ENCODE assay signal across 12 cellular contexts in the genomic region with DNA sequence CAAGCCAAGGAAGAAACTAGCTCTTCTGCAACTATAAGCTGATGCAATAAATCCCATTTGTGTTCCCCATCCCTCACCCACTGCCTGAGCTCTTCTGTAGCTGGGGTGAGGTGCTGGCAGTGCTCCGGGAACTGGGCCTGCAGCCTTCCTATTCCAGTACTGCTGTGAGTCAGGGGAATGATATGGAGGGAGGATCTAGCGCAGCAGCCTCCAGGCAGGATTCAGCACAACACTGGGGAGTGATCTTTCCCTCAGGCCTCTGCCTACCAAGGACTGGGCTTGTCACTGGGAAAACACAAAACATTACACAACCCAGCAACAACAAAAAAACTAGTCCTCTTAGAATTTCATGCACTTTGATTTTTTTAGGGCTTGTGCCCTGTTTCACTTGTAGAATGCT. TPM values are rescaled to one million over a fixed set of nuclear protein-coding genes. Genes with fewer than 3 reads are reported as not detected.
A peak's percentile ranks its signal among the peaks of the same experiment; 100 is the strongest.
DNase-seq lines count a peak whose midpoint lies in the region; ATAC-seq and TF ChIP-seq lines count a peak whose summit lies in the region.
"Had no signal": no experiment of that assay in that cellular context is flagged by ENCODE, and none has a peak within 500 bp of the region (broad histone marks: within the 10 kb centered on the region; RNA-seq: fewer than 3 reads in every experiment).

No MANE protein-coding gene starts in this region.

- no peak overlapping the region for H3K23ac ChIP-seq in neuronal stem cell (ENCODE audit: low read depth, low read length, poor library complexity)

- peaks cover 0 to 2% (median 0%) of the 10 kb centered on the region in 11 donors for H3K9me3 Mint-ChIP-seq in naive thymus-derived CD4-positive, alpha-beta T cell

- no peak overlapping the region for H4K8ac ChIP-seq in neuronal stem cell (ENCODE audit: low read depth, low read length)

- CTCF ChIA-PET in AG04450 (lab: Charles Lee): interaction anchor here (0.8 to 2.4 kb wide), 2 partner anchors 33 to 60 kb away, joined by 3 to 8 read pairs; no protein-coding TSS in a partner anchor
- CTCF ChIA-PET in naive thymus-derived CD4-positive, alpha-beta T cell (lab: Charles Lee): interaction anchor here (0.7 kb wide), 1 partner anchor 20 kb away, joined by 4 read pairs; no protein-coding TSS in a partner anchor

- H3K27me3 ChIP-seq in AG04450 (ENCODE audit: control insufficient read depth, insufficient read depth, low read length) (no peaks in the 10 kb centered on the region), fibroblast of lung (ENCODE audit: control insufficient read depth, insufficient read depth, low read length) (no peaks in the 10 kb centered on the region), neuronal stem cell (ENCODE audit: control insufficient read depth in 3 of 3, insufficient read depth in 3 of 3, low read depth in 1 of 3, low read length in 3 of 3) (no peaks in the 10 kb centered on the region)
- H3K27me3 ChIP-seq in naive thymus-derived CD4-positive, alpha-beta T cell (ENCODE audit: control insufficient read depth in 2 of 2, insufficient read depth in 2 of 2, low read length in 2 of 2): no peaks in the 10 kb centered on the region

- H2BK5ac ChIP-seq in neuronal stem cell (ENCODE audit: low read length): no peak overlapping the region

- H3K36me3 Mint-ChIP-seq in T-helper 17 cell (ENCODE audit: low read depth): peaks cover 3% of the 10 kb centered on the region
- H3K36me3 Mint-ChIP-seq in naive thymus-derived CD4-positive, alpha-beta T cell: peaks cover 0 to 3% (median 0%) of the 10 kb centered on the region in 5 donors

- H3K4me3 ChIP-seq in AG04450 (ENCODE audit: low read depth, low read length) (no peak overlapping the region), fibroblast of lung (replicated peaks in 1 of 4; ENCODE audit: control extremely low read depth in 1 of 4, insufficient read depth in 1 of 4, low read depth in 3 of 4, low read length in 4 of 4) (no peak overlapping the region), neuronal stem cell (ENCODE audit: low read length in 2 of 2) (no peak overlapping the region)
- no peak overlapping the region for H3K4me3 ChIP-seq in naive thymus-derived CD4-positive, alpha-beta T cell (ENCODE audit: low read length)

- DNase-seq in AG04450 (ENCODE audit: low read depth, low spot score) (peak; percentile 98), RPMI7951 (ENCODE audit: low read depth) (peak; percentile 98), fibroblast of lung (ENCODE audit: low read depth in 2 of 2) (peak; percentile 99 to 100), neuronal stem cell (ENCODE audit: low spot score) (no peak), DMS79 (lab: John Stamatoyannopoulos, UW) (no peak), T-helper 17 cell (no peak)
- DNase-seq in naive thymus-derived CD4-positive, alpha-beta T cell: no peak
- DNase-seq: activated naive CD4-positive, alpha-beta T cell treated with Interleukin-2 at 50 U/mL for 16 hours; CD4-positive, CD25-positive, alpha-beta regulatory T cell had no signal

- no peak overlapping the region for H2AK5ac ChIP-seq in neuronal stem cell (ENCODE audit: low read depth, low read length)

- no peak for TF ChIP-seq CTCF in AG04450 (IDR thresholded peaks at IDR 0.05; ENCODE audit: low read depth, low read length)
- TF ChIP-seq CTCF in fibroblast of lung (conservative IDR thresholded peaks at IDR 0.05 in 1 of 2, IDR thresholded peaks at IDR 0.05 in 1 of 2; ENCODE audit: low read depth in 1 of 2, low read length in 2 of 2): no peak

- H3K4me1 ChIP-seq in fibroblast of lung (ENCODE audit: control insufficient read depth, extremely low read depth, insufficient read depth, low read length) (peaks cover 9% of the 10 kb centered on the region), neuronal stem cell (ENCODE audit: control insufficient read depth in 2 of 2, insufficient read depth in 1 of 2, low read depth in 1 of 2, low read length in 2 of 2) (peaks cover 0 to 2% of the 10 kb centered on the region in 2 donors)
- no peaks in the 10 kb centered on the region for H3K4me1 ChIP-seq in naive thymus-derived CD4-positive, alpha-beta T cell (ENCODE audit: control insufficient read depth in 2 of 2, insufficient read depth in 2 of 2, low read length in 2 of 2)

- H3K14ac ChIP-seq in neuronal stem cell (ENCODE audit: low read length): no peak overlapping the region

- intact Hi-C loops in naive thymus-derived CD4-positive, alpha-beta T cell (cut with micrococcal nuclease): no loop called here

- H3K9me3 ChIP-seq in AG04450 (ENCODE audit: control insufficient read depth, insufficient read depth, low read length) (no peaks in the 10 kb centered on the region), fibroblast of lung (ENCODE audit: control insufficient read depth, insufficient read depth, low read depth, low read length) (no peaks in the 10 kb centered on the region), neuronal stem cell (replicated peaks in 1 of 2; ENCODE audit: control insufficient read depth in 2 of 2, insufficient read depth in 1 of 2, low read depth in 1 of 2, low read length in 2 of 2) (peaks cover 2 to 6% of the 10 kb centered on the region in 2 donors), T-helper 17 cell (ENCODE audit: control insufficient read depth, low read length, poor library complexity, severe bottlenecking) (no peaks in the 10 kb centered on the region)
- H3K9me3 ChIP-seq in naive thymus-derived CD4-positive, alpha-beta T cell (ENCODE audit: control insufficient read depth in 2 of 3, low read length in 3 of 3): no peaks in the 10 kb centered on the region
- H3K9me3 ChIP-seq: neutrophil had no signal

- no peaks in the 10 kb centered on the region for H3K79me2 ChIP-seq in fibroblast of lung (ENCODE audit: control insufficient read depth, insufficient read depth, low read length)

- H2AFZ ChIP-seq in fibroblast of lung (ENCODE audit: low read length): peak overlapping the region; percentile 36
- H2AFZ ChIP-seq in neuronal stem cell (ENCODE audit: low read length): no peak overlapping the region

- H3K4me2 ChIP-seq in fibroblast of lung (ENCODE audit: extremely low read depth, insufficient read depth, low read length) (peak overlapping the region; percentile 77), neuronal stem cell (ENCODE audit: insufficient read depth, low read length, poor library complexity, severe bottlenecking) (no peak overlapping the region)

- no peak overlapping the region for H2BK120ac ChIP-seq in neuronal stem cell (ENCODE audit: low read depth, low read length)

- H4K20me1 ChIP-seq in fibroblast of lung (ENCODE audit: control insufficient read depth, extremely low read depth, insufficient read depth, low read length): no peaks in the 10 kb centered on the region

- no peaks in the 10 kb centered on the region for H3K27me3 Mint-ChIP-seq in T-helper 17 cell
- peaks cover 0 to 5% (median 0%) of the 10 kb centered on the region in 5 donors for H3K27me3 Mint-ChIP-seq in naive thymus-derived CD4-positive, alpha-beta T cell
- H3K27me3 Mint-ChIP-seq: CD4-positive, CD25-positive, alpha-beta regulatory T cell had no signal

- H3K4ac ChIP-seq in neuronal stem cell (ENCODE audit: low read length): no peak overlapping the region

- H3K18ac ChIP-seq in neuronal stem cell (ENCODE audit: low read length): no peak overlapping the region

- no peak overlapping the region for H2BK15ac ChIP-seq in neuronal stem cell (ENCODE audit: low read length)

- ATAC-seq in T-helper 17 cell: no peak
- ATAC-seq in naive thymus-derived CD4-positive, alpha-beta T cell: no peak
- ATAC-seq in HG02970 (IDR thresholded peaks at IDR 0.05; ENCODE audit: low FRiP score, unreplicated experiment): no peak

- H4K91ac ChIP-seq in neuronal stem cell (ENCODE audit: low read depth, low read length, poor library complexity): no peak overlapping the region

- no peak overlapping the region for H3K4me3 Mint-ChIP-seq in T-helper 17 cell
- H3K4me3 Mint-ChIP-seq in naive thymus-derived CD4-positive, alpha-beta T cell: no peak overlapping the region
- H3K4me3 Mint-ChIP-seq: CD4-positive, CD25-positive, alpha-beta regulatory T cell had no signal

- no peaks in the 10 kb centered on the region for H3K79me1 ChIP-seq in neuronal stem cell (ENCODE audit: low read depth, low read length)

- peaks cover 7% of the 10 kb centered on the region for H3K4me1 Mint-ChIP-seq in T-helper 17 cell
- peaks cover 0 to 1% (median 0%) of the 10 kb centered on the region in 7 donors for H3K4me1 Mint-ChIP-seq in naive thymus-derived CD4-positive, alpha-beta T cell

- peak overlapping the region; percentile 91 for H3K27ac ChIP-seq in AG04450 (ENCODE audit: low read depth, low read length)
- peak overlapping the region; percentile 87 for H3K27ac ChIP-seq in fibroblast of lung (ENCODE audit: insufficient read depth, low read length)
- H3K27ac ChIP-seq in neuronal stem cell (replicated peaks; ENCODE audit: low read length): no peak overlapping the region
- H3K27ac ChIP-seq in naive thymus-derived CD4-positive, alpha-beta T cell (ENCODE audit: low read depth, low read length): no peak overlapping the region
- H3K27ac ChIP-seq: neutrophil had no signal

- peaks cover 1% of the 10 kb centered on the region for H3K36me3 ChIP-seq in fibroblast of lung (ENCODE audit: control insufficient read depth, insufficient read depth, low read length)
- peaks cover 0 to 7% of the 10 kb centered on the region in 2 donors for H3K36me3 ChIP-seq in neuronal stem cell (replicated peaks in 1 of 2; ENCODE audit: control insufficient read depth in 2 of 2, insufficient read depth in 2 of 2, low read length in 2 of 2)
- no peaks in the 10 kb centered on the region for H3K36me3 ChIP-seq in naive thymus-derived CD4-positive, alpha-beta T cell (ENCODE audit: control insufficient read depth in 2 of 3, insufficient read depth in 3 of 3, low read length in 3 of 3)
- H3K36me3 ChIP-seq: neutrophil had no signal

- POLR2A ChIA-PET in AG04450 (lab: Yijun Ruan, JAX): interaction anchor here (1.2 kb wide), 1 partner anchor 10 kb away, joined by 3 read pairs; no protein-coding TSS in a partner anchor
- POLR2A ChIA-PET in naive thymus-derived CD4-positive, alpha-beta T cell (lab: Charles Lee): no interaction called here

- no peak overlapping the region for H2BK12ac ChIP-seq in neuronal stem cell (ENCODE audit: low read length)

- H3K9ac ChIP-seq in fibroblast of lung (ENCODE audit: insufficient read depth, low read length) (peak overlapping the region; percentile 52), neuronal stem cell (ENCODE audit: low read depth, low read length, poor library complexity) (peak overlapping the region; percentile 9)

- no peak overlapping the region for H3K27ac Mint-ChIP-seq in T-helper 17 cell
- no peak overlapping the region for H3K27ac Mint-ChIP-seq in naive thymus-derived CD4-positive, alpha-beta T cell
- H3K27ac Mint-ChIP-seq: CD4-positive, CD25-positive, alpha-beta regulatory T cell had no signal

- WGBS in neuronal stem cell (ENCODE audit: extremely low coverage in 2 of 2, insufficient read length in 2 of 2, insufficient replicate concordance in 1 of 2), 2 donors: no CpG with 5 or more reads among the region's 2 CpGs

RNA-seq across cellular contexts. Expression of a gene that starts 58.7 kb away (rescaled TPM):
- polyA plus RNA-seq in AG04450 (2011; rRNA removed) (0.04 and 0.26 TPM in 2 replicates), fibroblast of lung (0.45 and 3.5 TPM in 2 replicates)
- polyA minus RNA-seq in AG04450 (2011; rRNA and poly(A)+ RNA removed): 0.37 and 0.83 TPM in 2 replicates
- total RNA-seq in RPMI7951 (2014; rRNA removed; shearing (Covaris generic)): 1.7 and 2.6 TPM in 2 replicates
- total RNA-seq in fibroblast of lung (5.9 and 23.9 TPM in 2 replicates), T-helper 17 cell (10 to 100 TPM in 1 of 2 donors, 1 to 10 TPM in 1; 7.6 to 13.9 TPM)
- polyA plus RNA-seq in fibroblast of lung (2012): 0.68 and 2.5 TPM in 2 replicates
- polyA minus RNA-seq in fibroblast of lung (ENCODE audit: low replicate concordance): 6.6 TPM in 1 of 2 replicates, not detected in the other
- polyA plus RNA-seq in neuronal stem cell (2013, experiment 1 of 2): 8.4 TPM
- 9.0 TPM for polyA plus RNA-seq in neuronal stem cell (2013, experiment 2 of 2)
- 1 to 10 TPM in 4 of 5 experiments, under 1 TPM in 1; 0.53 to 6.0 (median 4.0) TPM for total RNA-seq in naive thymus-derived CD4-positive, alpha-beta T cell
- polyA plus RNA-seq in naive thymus-derived CD4-positive, alpha-beta T cell: under 1 TPM in 1 of 2 donors, not detected in 1; 0.51 TPM
- total RNA-seq: NCI-H460 had no signal

Comparison
In these comparisons a context has a peak if more than half of its experiments do, and no peak if none do; other contexts are left out.
1. DNase-seq: peak in AG04450 (single experiment), RPMI7951 (single experiment) and fibroblast of lung (2 of 2); none in neuronal stem cell (single experiment), DMS79 (single experiment), T-helper 17 cell (0 of 3) and naive thymus-derived CD4-positive, alpha-beta T cell (0 of 9).
2. H3K27ac ChIP-seq: peak in AG04450 (single experiment) and fibroblast of lung (single experiment); none in neuronal stem cell (single experiment) and naive thymus-derived CD4-positive, alpha-beta T cell (single experiment).